Comparison of ENCODE assay signal across 21 cellular contexts in genomic region chr2:157936464-157936863, GRCh38.
DNase-seq lines count a peak whose midpoint lies in the region; ATAC-seq and TF ChIP-seq lines count a peak whose summit lies in the region.
"Had no signal": no experiment of that assay in that cellular context is flagged by ENCODE, and none has a peak within 500 bp of the region (broad histone marks: within the 10 kb centered on the region; RNA-seq: fewer than 3 reads in every experiment).

No MANE protein-coding gene starts in this region.

- H3K79me2 ChIP-seq in GM23248 (ENCODE audit: insufficient read depth) (no peaks in the 10 kb centered on the region), mesendoderm (ENCODE audit: control insufficient read depth, insufficient read depth, low read length) (no peaks in the 10 kb centered on the region)

- peak overlapping the region; percentile 39 for H3K18ac ChIP-seq in mesendoderm (ENCODE audit: low read length)

- no peaks in the 10 kb centered on the region for H4K20me1 ChIP-seq in GM23248 (ENCODE audit: insufficient read depth)

- no peaks in the 10 kb centered on the region for H3K4me1 ChIP-seq in GM23248 (ENCODE audit: insufficient read depth)
- peaks cover 31% of the 10 kb centered on the region for H3K4me1 ChIP-seq in mesendoderm (ENCODE audit: control insufficient read depth, low read depth, low read length)
- H3K4me1 ChIP-seq: SJCRH30 had no signal

- no peak overlapping the region for H3K56ac ChIP-seq in mesendoderm (ENCODE audit: low read length)

- H3K36me3 ChIP-seq in GM23248 (ENCODE audit: low read depth) (no peaks in the 10 kb centered on the region), mesendoderm (ENCODE audit: control insufficient read depth, insufficient read depth, low read length) (no peaks in the 10 kb centered on the region)
- H3K36me3 ChIP-seq: MG63, SJCRH30 had no signal

- TF ChIP-seq CTCF in RWPE1 (conservative IDR thresholded peaks at IDR 0.05; ENCODE audit: low read depth) = no peak
- TF ChIP-seq CTCF in epithelial cell of esophagus (IDR thresholded peaks at IDR 0.05; ENCODE audit: insufficient read depth, low read depth, low read length, missing control alignments) = no peak
- TF ChIP-seq CTCF in coronary artery (IDR thresholded peaks at IDR 0.05) = no peak

- no peaks in the 10 kb centered on the region for H3K9me2 ChIP-seq in GM23248 (ENCODE audit: insufficient read depth)

- H2BK5ac ChIP-seq in mesendoderm (ENCODE audit: low read length) = no peak overlapping the region

- H3K27ac ChIP-seq in GM23248 = no peak overlapping the region
- no peak overlapping the region for H3K27ac ChIP-seq in RWPE1
- H3K27ac ChIP-seq in mesendoderm (ENCODE audit: low read depth, low read length) = no peak overlapping the region
- H3K27ac ChIP-seq in coronary artery = no peak overlapping the region
- H3K27ac ChIP-seq: C4-2B, SJCRH30 had no signal

- no peak overlapping the region for H4K8ac ChIP-seq in mesendoderm (ENCODE audit: low read depth, low read length)

- no peak overlapping the region for H4K5ac ChIP-seq in mesendoderm (ENCODE audit: low read length)

- H3K9ac ChIP-seq in GM23248 (no peak overlapping the region), mesendoderm (ENCODE audit: low read length) (no peak overlapping the region)

- no peak overlapping the region for H3K4me2 ChIP-seq in GM23248 (ENCODE audit: unreplicated experiment)
- no peak overlapping the region for H3K4me2 ChIP-seq in mesendoderm (ENCODE audit: low read length)
- H3K4me2 ChIP-seq: GM23338 had no signal

- in situ Hi-C loops in GM23248 (cut with MboI) = no loop called here

- H3K27me3 ChIP-seq in GM23248 (replicated peaks; ENCODE audit: insufficient read depth) = 0 out of 2 replicates have a peak, but pooled peaks cover 6% of the 10 kb centered on the region
- peaks cover 1% of the 10 kb centered on the region for H3K27me3 ChIP-seq in mesendoderm (ENCODE audit: insufficient read depth, low read length, poor library complexity)
- H3K27me3 ChIP-seq: MG63, SJCRH30 had no signal

- no peak overlapping the region for H2AFZ ChIP-seq in GM23248
- H2AFZ ChIP-seq: GM23338 had no signal

- POLR2A ChIA-PET in RWPE1 (lab: Yijun Ruan, JAX; ENCODE audit: low non-redundant PET) = no interaction called here

- ATAC-seq in HG02885 (IDR thresholded peaks at IDR 0.05; ENCODE audit: poor library complexity, unreplicated experiment) = no peak
- ATAC-seq in HG02623 (IDR thresholded peaks at IDR 0.05; ENCODE audit: unreplicated experiment) = no peak
- ATAC-seq: GM23338 had no signal

- peak overlapping the region; percentile 45 for H2BK120ac ChIP-seq in mesendoderm (ENCODE audit: low read depth, low read length)

- DNase-seq in GM23248 = peak; percentile 34
- peak; percentile 38 for DNase-seq in RWPE1 (ENCODE audit: low spot score)
- DNase-seq in epithelial cell of esophagus (ENCODE audit: low read depth) = peak; percentile 62
- no peak for DNase-seq in mesendoderm
- no peak for DNase-seq in coronary artery (ENCODE audit: low spot score)
- DNase-seq in SHP77 (lab: John Stamatoyannopoulos, UW) = no peak
- DNase-seq: CD8-positive, alpha-beta memory T cell; GF-D8; HCEC 1CT; Karpas-422; MG63; NCI-H1417; NCI-H187; NCI-H446; NCI-H526; RPMI8226; SJCRH30 had no signal

- H2AK5ac ChIP-seq in mesendoderm (ENCODE audit: low read length) = no peak overlapping the region

- no peak overlapping the region for H3K23ac ChIP-seq in mesendoderm (ENCODE audit: low read length)

- no peaks in the 10 kb centered on the region for H3K9me3 ChIP-seq in GM23248 (ENCODE audit: low read depth)
- H3K9me3 ChIP-seq: MG63, SJCRH30 had no signal

- 50 to 53% methylated on average over 1 of the region's 1 CpG for WGBS in GM23248 (ENCODE audit: low coverage in 1 of 2, low lambda C conversion rate in 2 of 2, missing lambda C conversion rate in 2 of 2), 2 experiments
- WGBS in mesendoderm (ENCODE audit: extremely low coverage, insufficient coverage, low lambda C conversion rate) = no CpG with 5 or more reads among the region's 1 CpG

- peak overlapping the region; percentile 16 for H3K4ac ChIP-seq in mesendoderm (ENCODE audit: low read depth, low read length)

- H3K79me1 ChIP-seq in mesendoderm (ENCODE audit: low read length) = no peaks in the 10 kb centered on the region

- CTCF ChIA-PET in RWPE1 (lab: Yijun Ruan, JAX) = no interaction called here

- no peak overlapping the region for H2BK15ac ChIP-seq in mesendoderm (replicated peaks; ENCODE audit: low read depth)

- H3F3A ChIP-seq in GM23248 (ENCODE audit: insufficient read depth) = no peaks in the 10 kb centered on the region

- H3K4me3 ChIP-seq in GM23248 (no peak overlapping the region), epithelial cell of esophagus (ENCODE audit: low read length) (no peak overlapping the region), mesendoderm (ENCODE audit: low read length) (no peak overlapping the region), coronary artery (no peak overlapping the region)
- H3K4me3 ChIP-seq: GM23338, MG63, SJCRH30 had no signal

Comparison
In these comparisons a context has a peak if more than half of its experiments do, and no peak if none do; other contexts are left out.
1. DNase-seq: peak in GM23248 (single experiment), RWPE1 (single experiment) and epithelial cell of esophagus (single experiment); none in mesendoderm (single experiment), coronary artery (single experiment) and SHP77 (0 of 2).